Comparison of ENCODE assay signal across 8 cellular contexts in the genomic region with DNA sequence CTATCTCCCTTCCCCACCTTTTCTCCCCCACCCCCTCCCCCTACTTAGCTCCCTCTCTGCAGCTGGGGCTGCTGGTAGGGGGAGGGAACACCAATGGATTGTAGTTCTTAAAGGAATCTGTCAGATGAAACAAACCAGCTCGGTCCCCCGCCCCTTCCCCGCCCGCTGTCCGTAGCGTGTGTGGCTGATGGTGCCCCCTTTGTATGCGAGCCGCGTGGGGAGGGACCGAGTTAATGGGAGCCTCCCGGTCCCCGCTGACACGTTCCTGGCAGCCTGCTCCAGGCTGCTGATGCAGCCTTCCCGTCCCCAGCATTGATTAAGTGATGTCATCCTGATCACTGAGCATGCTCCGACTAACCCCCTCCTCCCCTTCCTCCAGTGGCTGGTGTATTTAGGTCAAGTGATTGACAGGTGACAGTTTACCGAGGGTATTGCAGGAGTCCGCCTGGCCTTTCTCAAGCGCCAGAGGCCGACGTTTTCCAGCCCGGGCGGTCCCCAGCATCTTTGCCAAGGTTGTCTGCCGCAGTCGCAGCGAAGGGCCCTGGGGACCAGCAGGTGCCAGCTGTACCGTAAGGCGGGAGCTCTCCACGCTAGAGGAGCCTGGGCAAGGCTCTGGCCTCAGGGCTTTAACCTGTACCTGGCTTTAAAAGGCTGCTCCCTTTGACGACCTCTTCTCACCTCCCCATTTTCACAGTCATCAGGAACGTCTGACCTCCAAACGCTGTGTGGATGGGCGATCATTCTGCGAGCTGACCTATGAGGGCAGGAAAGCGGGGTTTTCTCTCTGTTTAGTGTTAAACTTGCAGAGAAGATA. TPM values are rescaled to one million over a fixed set of nuclear protein-coding genes. Genes with fewer than 3 reads are reported as not detected.
DNase-seq lines count a peak whose midpoint lies in the region; ATAC-seq and TF ChIP-seq lines count a peak whose summit lies in the region.

No MANE protein-coding gene starts in this region.

- H3K9me3 ChIP-seq in Caco-2 (0 out of 2 replicates have a peak, but pooled peaks cover 15% of the 10 kb centered on the region), HUES6 (ENCODE audit: control insufficient read depth, insufficient read depth, low read depth, low read length) (peaks cover 5% of the 10 kb centered on the region)

- CTCF ChIA-PET in Caco-2 (lab: Charles Lee) = interaction anchor here (0.9 kb wide), 1 partner anchor 115 kb away, joined by 7 read pairs; no protein-coding TSS in a partner anchor

- no peak for ATAC-seq in GM19452 (IDR thresholded peaks at IDR 0.05; ENCODE audit: unreplicated experiment)
- no peak for ATAC-seq in HG03460 (IDR thresholded peaks at IDR 0.05; ENCODE audit: unreplicated experiment)

- H3K36me3 Mint-ChIP-seq in Caco-2 (ENCODE audit: insufficient read depth, unreplicated experiment) = no peaks in the 10 kb centered on the region
- peaks cover 9% of the 10 kb centered on the region for H3K36me3 Mint-ChIP-seq in T-helper 1 cell treated with Interleukin-12 subunit alpha and Interleukin-12 subunit beta and Interleukin-4 antibody, amounts not matched to agents 30 μg/mL and 1 μg/mL, for 36 hours (ENCODE audit: low read depth)

- H3K27ac Mint-ChIP-seq in Caco-2 (ENCODE audit: unreplicated experiment) = no peak overlapping the region
- peak overlapping the region; percentile 79 for H3K27ac Mint-ChIP-seq in T-helper 1 cell treated with Interleukin-12 subunit alpha and Interleukin-12 subunit beta and Interleukin-4 antibody, amounts not matched to agents 30 μg/mL and 1 μg/mL, for 36 hours

- no peaks in the 10 kb centered on the region for H3K36me3 ChIP-seq in Caco-2 (ENCODE audit: control insufficient read depth, insufficient read depth, low read length)
- peaks cover 9% of the 10 kb centered on the region; the same call in 1 of the 2 replicates for H3K36me3 ChIP-seq in HUES6 (ENCODE audit: control insufficient read depth, insufficient read depth, low read length)

- intact Hi-C loops in Caco-2 (cut with micrococcal nuclease; ENCODE audit: unreplicated experiment) = no loop called here

- no peaks in the 10 kb centered on the region for H3K9me3 Mint-ChIP-seq in Caco-2 (ENCODE audit: unreplicated experiment)
- H3K9me3 Mint-ChIP-seq in T-helper 1 cell treated with Interleukin-12 subunit alpha and Interleukin-12 subunit beta and Interleukin-4 antibody, amounts not matched to agents 30 μg/mL and 1 μg/mL, for 36 hours = no peaks in the 10 kb centered on the region

- H3K27ac ChIP-seq in HUES6 (ENCODE audit: low read depth, low read length) (no peak overlapping the region), caudate nucleus (ENCODE audit: low read depth, low read length) (peak overlapping the region; percentile 83)

- peak overlapping the region; percentile 74 for H3K4me3 Mint-ChIP-seq in Caco-2 (ENCODE audit: unreplicated experiment)
- H3K4me3 Mint-ChIP-seq in T-helper 1 cell treated with Interleukin-12 subunit alpha and Interleukin-12 subunit beta and Interleukin-4 antibody, amounts not matched to agents 30 μg/mL and 1 μg/mL, for 36 hours = peak overlapping the region; percentile 88

- no peaks in the 10 kb centered on the region for H3K4me1 Mint-ChIP-seq in Caco-2 (ENCODE audit: low read depth, unreplicated experiment)
- H3K4me1 Mint-ChIP-seq in T-helper 1 cell treated with Interleukin-12 subunit alpha and Interleukin-12 subunit beta and Interleukin-4 antibody, amounts not matched to agents 30 μg/mL and 1 μg/mL, for 36 hours (ENCODE audit: low read depth) = peaks cover 7% of the 10 kb centered on the region

- 0 out of 2 replicates have a peak, but pooled peaks cover 6% of the 10 kb centered on the region for H3K4me1 ChIP-seq in Caco-2
- H3K4me1 ChIP-seq in HUES6 (ENCODE audit: control insufficient read depth, insufficient read depth, low read length) = peaks cover 7% of the 10 kb centered on the region

- H3K27me3 Mint-ChIP-seq in Caco-2 (ENCODE audit: insufficient read depth, unreplicated experiment) = peaks cover 15% of the 10 kb centered on the region
- peaks cover 18% of the 10 kb centered on the region for H3K27me3 Mint-ChIP-seq in T-helper 1 cell treated with Interleukin-12 subunit alpha and Interleukin-12 subunit beta and Interleukin-4 antibody, amounts not matched to agents 30 μg/mL and 1 μg/mL, for 36 hours (ENCODE audit: low read depth)

- no peak for TF ChIP-seq CTCF in Caco-2 (IDR thresholded peaks at IDR 0.05; ENCODE audit: insufficient read depth in 1 of 2, low read depth in 1 of 2, low read length in 1 of 2, severe bottlenecking in 1 of 2, unreplicated experiment in 1 of 2)

- BruUV-seq in Caco-2 (replicated peaks; lab: Mats Ljungman, UMichigan) = no TSS peak

- DNase-seq in Caco-2 = peak; percentile 55 to 56
- peak in 57 of 61 donors; percentile 26 to 83 (median 67) for DNase-seq in caudate nucleus (lab: John Stamatoyannopoulos, UW)
- DNase-seq in midbrain (lab: John Stamatoyannopoulos, UW) = peak; percentile 58
- DNase-seq in stimulated activated naive CD4-positive, alpha-beta T cell (lab: John Stamatoyannopoulos, UW) = peak in 4 of 6 experiments; percentile 9 to 45 (median 33)

- peak overlapping the region; percentile 70 for H3K9ac ChIP-seq in HUES6 (ENCODE audit: low read length)

- H3K4me3 ChIP-seq in Caco-2 (ENCODE audit: low read depth, low read length) = peak overlapping the region; percentile 33
- H3K4me3 ChIP-seq in HUES6 (ENCODE audit: low read depth, low read length) = peak overlapping the region; percentile 68

- POLR2A ChIA-PET in Caco-2 (lab: Charles Lee) = no interaction called here

- peaks cover 4% of the 10 kb centered on the region for H3K27me3 ChIP-seq in Caco-2 (replicated peaks; ENCODE audit: control insufficient read depth, insufficient read depth, low read length)
- H3K27me3 ChIP-seq in HUES6 (ENCODE audit: control insufficient read depth, insufficient read depth, low read length) = peaks cover 15% of the 10 kb centered on the region

RNA-seq across cellular contexts. Expression of a gene that starts 1.8 kb away (rescaled TPM):
- 1.1 and 1.5 TPM in 2 replicates for total RNA-seq in Caco-2 (2022)
